In the genomic region with DNA sequence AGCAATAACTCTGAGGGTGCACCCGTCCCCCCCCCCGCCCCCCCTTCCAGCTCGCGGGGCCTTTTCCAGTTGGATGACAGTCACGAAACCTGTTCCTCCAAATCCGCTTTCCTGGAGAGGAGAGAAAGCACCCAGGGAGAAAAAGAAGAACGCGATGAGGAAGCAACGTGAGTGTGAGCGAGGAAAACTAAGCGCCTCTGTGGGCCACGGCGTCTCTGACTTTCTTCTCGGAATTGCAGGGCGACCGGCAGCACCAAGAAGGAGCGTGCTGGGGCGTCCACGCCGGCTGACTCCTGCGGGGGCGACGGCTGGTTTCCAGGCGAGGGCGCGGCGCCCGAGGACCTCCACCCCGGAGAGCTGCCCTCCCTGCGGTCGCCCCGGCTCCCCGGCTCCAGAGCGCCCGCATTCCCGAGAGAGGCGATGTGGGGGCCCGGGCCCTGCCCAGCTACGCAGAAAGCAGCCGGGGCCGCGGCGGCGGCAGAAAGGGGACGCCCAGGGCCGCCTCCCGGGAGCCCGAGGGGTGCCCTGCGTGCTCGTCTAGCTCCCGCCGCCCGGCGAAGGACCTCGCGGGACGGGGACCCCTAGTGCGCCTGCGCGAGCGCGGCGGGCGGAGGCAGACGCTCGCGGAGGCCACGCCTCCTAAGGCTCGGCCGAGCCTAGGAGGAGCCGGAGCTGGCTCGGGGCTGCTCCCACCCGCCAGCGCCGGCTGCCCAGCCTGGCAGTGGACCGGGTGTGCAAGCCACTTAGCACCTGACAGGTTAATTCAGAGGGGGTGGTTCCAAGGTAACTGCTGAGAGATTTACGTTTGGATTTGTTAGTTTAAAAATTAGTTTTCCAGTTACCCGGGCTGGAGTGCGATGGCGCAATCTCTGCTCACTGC, we compare ENCODE assay signal across 1 cellular context.
TF ChIP-seq lines count a peak whose summit lies in the region.

No MANE protein-coding gene starts in this region.

TF ChIP-seq in SK-N-SH, 30 proteins besides CTCF, POLR2A, EP300 and RAD21 (continued from another document):
- TF ChIP-seq, protein P1, sequence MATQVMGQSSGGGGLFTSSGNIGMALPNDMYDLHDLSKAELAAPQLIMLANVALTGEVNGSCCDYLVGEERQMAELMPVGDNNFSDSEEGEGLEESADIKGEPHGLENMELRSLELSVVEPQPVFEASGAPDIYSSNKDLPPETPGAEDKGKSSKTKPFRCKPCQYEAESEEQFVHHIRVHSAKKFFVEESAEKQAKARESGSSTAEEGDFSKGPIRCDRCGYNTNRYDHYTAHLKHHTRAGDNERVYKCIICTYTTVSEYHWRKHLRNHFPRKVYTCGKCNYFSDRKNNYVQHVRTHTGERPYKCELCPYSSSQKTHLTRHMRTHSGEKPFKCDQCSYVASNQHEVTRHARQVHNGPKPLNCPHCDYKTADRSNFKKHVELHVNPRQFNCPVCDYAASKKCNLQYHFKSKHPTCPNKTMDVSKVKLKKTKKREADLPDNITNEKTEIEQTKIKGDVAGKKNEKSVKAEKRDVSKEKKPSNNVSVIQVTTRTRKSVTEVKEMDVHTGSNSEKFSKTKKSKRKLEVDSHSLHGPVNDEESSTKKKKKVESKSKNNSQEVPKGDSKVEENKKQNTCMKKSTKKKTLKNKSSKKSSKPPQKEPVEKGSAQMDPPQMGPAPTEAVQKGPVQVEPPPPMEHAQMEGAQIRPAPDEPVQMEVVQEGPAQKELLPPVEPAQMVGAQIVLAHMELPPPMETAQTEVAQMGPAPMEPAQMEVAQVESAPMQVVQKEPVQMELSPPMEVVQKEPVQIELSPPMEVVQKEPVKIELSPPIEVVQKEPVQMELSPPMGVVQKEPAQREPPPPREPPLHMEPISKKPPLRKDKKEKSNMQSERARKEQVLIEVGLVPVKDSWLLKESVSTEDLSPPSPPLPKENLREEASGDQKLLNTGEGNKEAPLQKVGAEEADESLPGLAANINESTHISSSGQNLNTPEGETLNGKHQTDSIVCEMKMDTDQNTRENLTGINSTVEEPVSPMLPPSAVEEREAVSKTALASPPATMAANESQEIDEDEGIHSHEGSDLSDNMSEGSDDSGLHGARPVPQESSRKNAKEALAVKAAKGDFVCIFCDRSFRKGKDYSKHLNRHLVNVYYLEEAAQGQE (IDR thresholded peaks at IDR 0.05; ENCODE audit: low read depth, low read length), result no peak
- peak; percentile 39; the same call in 1 of the 2 replicates for TF ChIP-seq POLR2AphosphoS5 (IDR thresholded peaks at IDR 0.05; ENCODE audit: low read depth, low read length)
- peak; percentile 77 for TF ChIP-seq NRF1 (IDR thresholded peaks at IDR 0.05; ENCODE audit: low read depth, low read length)
- TF ChIP-seq JUND (IDR thresholded peaks at IDR 0.05), result no peak
- TF ChIP-seq RCOR1 (IDR thresholded peaks at IDR 0.05; ENCODE audit: low read length), result no peak
- TF ChIP-seq SMC3 (IDR thresholded peaks at IDR 0.05; ENCODE audit: low read depth, low read length), result no peak
TF ChIP-seq in SK-N-SH: peak in this region for 3.
